12 cellular contexts compared by ENCODE assay signal in the genomic region with DNA sequence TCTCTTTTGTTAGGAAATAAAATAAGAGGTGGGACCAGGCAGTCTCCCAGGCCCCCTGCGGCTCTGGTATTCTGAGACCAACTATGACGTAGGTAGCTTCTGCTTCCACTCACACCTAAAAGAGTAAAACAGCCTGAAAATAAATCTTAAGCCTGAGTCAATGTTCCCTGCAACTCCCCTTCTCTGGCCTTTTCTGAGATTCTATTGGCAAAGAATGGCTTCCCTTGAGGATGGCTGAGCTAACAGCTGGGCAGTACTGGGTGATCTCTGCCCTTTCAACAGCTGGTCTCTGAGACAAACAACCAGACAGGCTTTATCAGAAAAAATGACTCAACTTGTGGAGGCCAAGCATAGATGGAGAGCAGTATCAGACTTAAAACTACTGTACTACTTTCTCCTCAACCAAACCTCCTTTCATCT. TPM values are rescaled to one million over a fixed set of nuclear protein-coding genes. Genes with fewer than 3 reads are reported as not detected.
DNase-seq lines count a peak whose midpoint lies in the region; ATAC-seq and TF ChIP-seq lines count a peak whose summit lies in the region.
"Had no signal": no experiment of that assay in that cellular context is flagged by ENCODE, and none has a peak within 500 bp of the region (broad histone marks: within the 10 kb centered on the region; RNA-seq: fewer than 3 reads in every experiment).

No MANE protein-coding gene starts in this region.

- TF ChIP-seq CTCF in fibroblast of mammary gland (conservative IDR thresholded peaks at IDR 0.05; ENCODE audit: control insufficient read depth, insufficient read depth, low read depth, low read length): no peak
- TF ChIP-seq CTCF in nephron progenitor cell (IDR thresholded peaks at IDR 0.05): no peak

- H3K27me3 Mint-ChIP-seq in activated CD4-positive, alpha-beta T cell treated with anti-CD3 and anti-CD28 coated beads, Interleukin-2, amount 10 ng/mL, durations not matched to agents 24 days and 14 days: no peaks in the 10 kb centered on the region
- peaks cover 4% of the 10 kb centered on the region for H3K27me3 Mint-ChIP-seq in nephron progenitor cell (ENCODE audit: low read depth, poor library complexity)
- H3K27me3 Mint-ChIP-seq: dendritic cell treated with granulocyte-macrophage colony-stimulating factor and Interleukin-4, amounts not matched to agents 40 ng/mL and 50 ng/mL, for 4 days had no signal

- H3K36me3 ChIP-seq in aorta (ENCODE audit: control insufficient read depth in 1 of 2, insufficient read depth in 2 of 2, low read length in 1 of 2): no peaks in the 10 kb centered on the region

- no peaks in the 10 kb centered on the region for H3K27me3 ChIP-seq in aorta (ENCODE audit: control insufficient read depth in 1 of 2, insufficient read depth in 2 of 2, low read length in 1 of 2)

- peaks cover 18% of the 10 kb centered on the region for H3K4me1 Mint-ChIP-seq in activated CD4-positive, alpha-beta T cell treated with anti-CD3 and anti-CD28 coated beads, Interleukin-2, amount 10 ng/mL, durations not matched to agents 24 days and 14 days
- H3K4me1 Mint-ChIP-seq in nephron progenitor cell: peaks cover 26% of the 10 kb centered on the region

- H3K27ac Mint-ChIP-seq in activated CD4-positive, alpha-beta T cell treated with anti-CD3 and anti-CD28 coated beads, Interleukin-2, amount 10 ng/mL, durations not matched to agents 24 days and 14 days: peak overlapping the region; percentile 42
- H3K27ac Mint-ChIP-seq in nephron progenitor cell: peak overlapping the region; percentile 66
- H3K27ac Mint-ChIP-seq: dendritic cell treated with granulocyte-macrophage colony-stimulating factor and Interleukin-4, amounts not matched to agents 40 ng/mL and 50 ng/mL, for 4 days had no signal

- H3K36me3 Mint-ChIP-seq in activated CD4-positive, alpha-beta T cell treated with anti-CD3 and anti-CD28 coated beads, Interleukin-2, amount 10 ng/mL, durations not matched to agents 24 days and 14 days (ENCODE audit: low read depth): peaks cover 5% of the 10 kb centered on the region
- H3K36me3 Mint-ChIP-seq in nephron progenitor cell (ENCODE audit: low read depth): peaks cover 29% of the 10 kb centered on the region

- WGBS in aorta, 2 donors: 0 to 10% methylated on average over 2 of the region's 2 CpGs

- peaks cover 3% of the 10 kb centered on the region for H3K9me3 Mint-ChIP-seq in activated CD4-positive, alpha-beta T cell treated with anti-CD3 and anti-CD28 coated beads, Interleukin-2, amount 10 ng/mL, durations not matched to agents 24 days and 14 days
- H3K9me3 Mint-ChIP-seq in nephron progenitor cell: no peaks in the 10 kb centered on the region
- H3K9me3 Mint-ChIP-seq: dendritic cell treated with granulocyte-macrophage colony-stimulating factor and Interleukin-4, amounts not matched to agents 40 ng/mL and 50 ng/mL, for 4 days had no signal

- H3K4me1 ChIP-seq in aorta (ENCODE audit: control insufficient read depth in 1 of 2, insufficient read depth in 2 of 2, low read length in 2 of 2): peaks cover 14 to 38% of the 10 kb centered on the region in 2 donors

- ATAC-seq in aorta (ENCODE audit: low FRiP score): peak; percentile 86
- ATAC-seq: left colon had no signal

- H3K4me3 ChIP-seq in fibroblast of mammary gland (ENCODE audit: control insufficient read depth, low read depth, low read length) (no peak overlapping the region), aorta (ENCODE audit: low read length in 2 of 2) (no peak overlapping the region)

- no peaks in the 10 kb centered on the region for H3K9me3 ChIP-seq in aorta (ENCODE audit: control insufficient read depth, low read length)

- peak overlapping the region; percentile 86 to 95 for H3K27ac ChIP-seq in aorta (ENCODE audit: low read depth in 1 of 2, low read length in 2 of 2)

- no peak overlapping the region for H3K4me3 Mint-ChIP-seq in activated CD4-positive, alpha-beta T cell treated with anti-CD3 and anti-CD28 coated beads, Interleukin-2, amount 10 ng/mL, durations not matched to agents 24 days and 14 days
- H3K4me3 Mint-ChIP-seq in nephron progenitor cell: no peak overlapping the region
- H3K4me3 Mint-ChIP-seq: dendritic cell treated with granulocyte-macrophage colony-stimulating factor and Interleukin-4, amounts not matched to agents 40 ng/mL and 50 ng/mL, for 4 days had no signal

- no peak for DNase-seq in activated CD4-positive, alpha-beta T cell treated with anti-CD3 and anti-CD28 coated beads, Interleukin-2, amount 10 ng/mL, durations not matched to agents 24 days and 14 days
- no peak for DNase-seq in activated CD4-positive, alpha-beta T cell treated with anti-CD3 and anti-CD28 coated beads for 1 hour
- DNase-seq in fibroblast of mammary gland (ENCODE audit: low read depth) (peak; percentile 97), nephron progenitor cell (no peak), aorta (peak in 1 of 2 donors; percentile 77), NCI-H510A treated with DMSO at 0.1 percent for 48 hours (lab: John Stamatoyannopoulos, UW) (no peak), NCI-H187 (lab: John Stamatoyannopoulos, UW) (no peak), NCI-H1105 treated with DMSO at 0.1 percent for 48 hours (lab: John Stamatoyannopoulos, UW) (no peak)
- DNase-seq: 8988T; left colon; stimulated activated CD4-positive, alpha-beta T cell treated with anti-CD3 and anti-CD28 coated beads, Interleukin-4, amount 100 ng/mL, for 1 hour had no signal

- intact Hi-C loops in activated CD4-positive, alpha-beta T cell treated with anti-CD3 and anti-CD28 coated beads, Interleukin-2, amount 10 ng/mL, durations not matched to agents 24 days and 14 days (cut with micrococcal nuclease): no loop called here
- intact Hi-C loops in aorta (cut with DNase I): loop anchor here (2.0 to 5.0 kb wide), 2 partner anchors 39 to 48 kb away; no protein-coding TSS in a partner anchor

RNA-seq across cellular contexts. Expression of a gene that starts 58.7 kb away (rescaled TPM):
- total RNA-seq in activated CD4-positive, alpha-beta T cell treated with anti-CD3 and anti-CD28 coated beads, Interleukin-2, amount 10 ng/mL, durations not matched to agents 24 days and 14 days: 44.8 and 45.6 TPM in 2 replicates
- total RNA-seq in aorta: 100 to 1,000 TPM; 109 to 165 TPM
- 10 to 100 TPM; 10.6 to 38.4 TPM for polyA plus RNA-seq in aorta
